ENCODE assay signal across 15 cellular contexts in the genomic region with DNA sequence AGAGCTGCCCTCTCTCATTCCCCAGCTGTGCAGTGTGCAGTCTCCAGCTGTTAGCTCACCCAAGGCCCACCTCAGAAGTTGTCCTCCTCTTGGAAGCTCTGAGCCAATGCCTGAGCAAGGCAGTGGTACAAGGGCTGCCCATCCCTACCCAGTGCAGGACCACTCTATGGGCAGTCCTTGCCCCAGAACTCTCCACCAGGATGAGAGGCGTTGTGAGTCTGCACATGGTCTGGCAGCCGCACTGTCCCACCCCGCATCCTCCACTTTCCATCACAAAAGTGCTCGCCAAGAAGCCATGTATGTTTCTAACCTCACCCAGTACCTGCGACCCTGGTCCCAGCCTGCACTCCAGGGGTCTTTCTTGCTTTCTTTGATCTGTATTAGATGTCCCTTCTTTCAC.
DNase-seq lines count a peak whose midpoint lies in the region; ATAC-seq and TF ChIP-seq lines count a peak whose summit lies in the region.
"Had no signal": no experiment of that assay in that cellular context is flagged by ENCODE, and none has a peak within 500 bp of the region (broad histone marks: within the 10 kb centered on the region; RNA-seq: fewer than 3 reads in every experiment).

No MANE protein-coding gene starts in this region.

- H3K4me1 Mint-ChIP-seq in glutamatergic neuron (ENCODE audit: low read depth, unreplicated experiment), result peaks cover 19% of the 10 kb centered on the region
- H3K4me1 Mint-ChIP-seq: CD14-positive monocyte had no signal

- peak; percentile 33 for DNase-seq in cardiac septum (ENCODE audit: low spot score)
- no peak for DNase-seq in left ventricle myocardium inferior
- no peak for DNase-seq in glutamatergic neuron
- peak; percentile 22 for DNase-seq in sciatic nerve (ENCODE audit: low spot score)
- no peak for DNase-seq in stimulated activated CD4-positive, alpha-beta T cell treated with anti-CD3 and anti-CD28 coated beads, Interleukin-4, amount 100 ng/mL, for 24 hours
- DNase-seq in AG08396 (ENCODE audit: low spot score), result no peak
- DNase-seq: CD8-positive, alpha-beta T cell; COR-L47; DMS153; DMS79 treated with DMSO at 0.1 percent for 48 hours; EL; GOT3; H9 had no signal

- intact Hi-C loops in cardiac septum (cut with DNase I), result no loop called here
- intact Hi-C loops in left ventricle myocardium inferior (cut with micrococcal nuclease), result no loop called here
- intact Hi-C loops in sciatic nerve (cut with DNase I), result no loop called here

- peaks cover 5% of the 10 kb centered on the region for H3K27me3 Mint-ChIP-seq in glutamatergic neuron (ENCODE audit: unreplicated experiment)

- H3K9me3 Mint-ChIP-seq in glutamatergic neuron (ENCODE audit: unreplicated experiment), result peaks cover 14% of the 10 kb centered on the region
- H3K9me3 Mint-ChIP-seq: CD8-positive, alpha-beta T cell had no signal

- H3K27ac Mint-ChIP-seq in glutamatergic neuron (ENCODE audit: unreplicated experiment), result no peak overlapping the region
- H3K27ac Mint-ChIP-seq: CD8-positive, alpha-beta T cell; H9 had no signal

- H3K27me3 ChIP-seq in left ventricle myocardium inferior (ENCODE audit: low read depth), result peaks cover under 1% of the 10 kb centered on the region

- ATAC-seq in sciatic nerve (no peak), GM21529 (IDR thresholded peaks at IDR 0.05; ENCODE audit: unreplicated experiment) (no peak)
- ATAC-seq: CD8-positive, alpha-beta T cell had no signal

- peaks cover 16% of the 10 kb centered on the region for H3K36me3 Mint-ChIP-seq in glutamatergic neuron (ENCODE audit: unreplicated experiment)
- H3K36me3 Mint-ChIP-seq: CD14-positive monocyte; CD8-positive, alpha-beta T cell had no signal

- no peak overlapping the region for H3K27ac ChIP-seq in left ventricle myocardium inferior (replicated peaks)

- no peaks in the 10 kb centered on the region for H3K36me3 ChIP-seq in left ventricle myocardium inferior

- TF ChIP-seq CTCF in left ventricle myocardium inferior (IDR thresholded peaks at IDR 0.05; ENCODE audit: borderline replicate concordance) (no peak), glutamatergic neuron (IDR thresholded peaks at IDR 0.05; ENCODE audit: partially characterized antibody, unreplicated experiment) (no peak)

- H3K4me3 Mint-ChIP-seq in glutamatergic neuron (ENCODE audit: unreplicated experiment), result peak overlapping the region; percentile 18
- H3K4me3 Mint-ChIP-seq: CD14-positive monocyte; CD8-positive, alpha-beta T cell; H9 had no signal

- peaks cover 13% of the 10 kb centered on the region for H3K4me1 ChIP-seq in left ventricle myocardium inferior

- no peak overlapping the region for H3K4me3 ChIP-seq in left ventricle myocardium inferior

- peaks cover 8% of the 10 kb centered on the region for H3K9me3 ChIP-seq in left ventricle myocardium inferior (replicated peaks)

Comparison
In these comparisons a context has a peak if more than half of its experiments do, and no peak if none do; other contexts are left out.
1. DNase-seq: peak in cardiac septum (single experiment) and sciatic nerve (single experiment); none in left ventricle myocardium inferior (single experiment), glutamatergic neuron (single experiment), stimulated activated CD4-positive, alpha-beta T cell treated with anti-CD3 and anti-CD28 coated beads, Interleukin-4, amount 100 ng/mL, for 24 hours (single experiment) and AG08396 (single experiment).